ENCODE assay signal across 9 cellular contexts in genomic region chr22:19550382-19550781, GRCh38. TPM values are rescaled to one million over a fixed set of nuclear protein-coding genes. Genes with fewer than 3 reads are reported as not detected.
"Had no signal": no experiment of that assay in that cellular context is flagged by ENCODE, and none has a peak within 500 bp of the region (broad histone marks: within the 10 kb centered on the region; RNA-seq: fewer than 3 reads in every experiment).

No MANE protein-coding gene starts in this region.

- DNase-seq: GDM1, GF-D8 had no signal

- ATAC-seq: GM12878 had no signal

- FAIRE-seq: G401.6, GM12878, GM12891, GM12892, GM18507, GM19239 had no signal

- H3K4me3 ChIP-seq: GM12878 had no signal

RNA-seq across cellular contexts. Expression of gene CLDN5, which starts 26.2 kb away (rescaled TPM):
- total RNA-seq: G401 had no signal
- polyA plus RNA-seq: GM12878 had no signal
